In genomic region chr22:36171941-36172340, GRCh38 we compare ENCODE assay signal across 16 cellular contexts. TPM values are rescaled to one million over a fixed set of nuclear protein-coding genes. Genes with fewer than 3 reads are reported as not detected.
DNase-seq lines count a peak whose midpoint lies in the region; ATAC-seq and TF ChIP-seq lines count a peak whose summit lies in the region.
"Had no signal": no experiment of that assay in that cellular context is flagged by ENCODE, and none has a peak within 500 bp of the region (broad histone marks: within the 10 kb centered on the region; RNA-seq: fewer than 3 reads in every experiment).

No MANE protein-coding gene starts in this region.

- no peaks in the 10 kb centered on the region for H3K9me3 ChIP-seq in right atrium auricular region
- peaks cover 42% of the 10 kb centered on the region for H3K9me3 ChIP-seq in endodermal cell (ENCODE audit: control insufficient read depth, low read length)
- H3K9me3 ChIP-seq in breast epithelium: no peaks in the 10 kb centered on the region

- no peak for ATAC-seq in GM21717 (IDR thresholded peaks at IDR 0.05; ENCODE audit: unreplicated experiment)
- ATAC-seq in HG03196 (IDR thresholded peaks at IDR 0.05; ENCODE audit: unreplicated experiment): no peak

- H3K4me3 ChIP-seq in right atrium auricular region: no peak overlapping the region
- peak overlapping the region; percentile 48 for H3K4me3 ChIP-seq in endodermal cell (ENCODE audit: low read length)
- no peak overlapping the region for H3K4me3 ChIP-seq in breast epithelium

- H3K4me1 ChIP-seq in right atrium auricular region (no peaks in the 10 kb centered on the region), endodermal cell (ENCODE audit: control insufficient read depth, insufficient read depth, low read length) (peaks cover 3% of the 10 kb centered on the region), breast epithelium (no peaks in the 10 kb centered on the region)

- peaks cover 5% of the 10 kb centered on the region for H3K4me1 Mint-ChIP-seq in endodermal cell

- H3K36me3 Mint-ChIP-seq in endodermal cell (ENCODE audit: low read depth): peaks cover 6% of the 10 kb centered on the region

- intact Hi-C loops in cardiac septum (cut with DNase I): no loop called here
- intact Hi-C loops in breast epithelium (cut with DNase I; ENCODE audit: low total_unique reads): no loop called here

- H3K27me3 ChIP-seq in right atrium auricular region (no peaks in the 10 kb centered on the region), endodermal cell (ENCODE audit: control insufficient read depth, insufficient read depth, low read length, poor library complexity, severe bottlenecking) (no peaks in the 10 kb centered on the region), breast epithelium (no peaks in the 10 kb centered on the region)

- no peak overlapping the region for H3K9ac ChIP-seq in endodermal cell (ENCODE audit: extremely low read depth, low read length, poor library complexity, severe bottlenecking)
- H3K9ac ChIP-seq: KMS-11 had no signal

- H3K27ac ChIP-seq in right atrium auricular region (no peak overlapping the region), endodermal cell (ENCODE audit: low read depth, low read length) (no peak overlapping the region), breast epithelium (no peak overlapping the region)
- H3K27ac ChIP-seq: KMS-11 had no signal

- peaks cover 35% of the 10 kb centered on the region for H3K9me3 Mint-ChIP-seq in endodermal cell

- no peaks in the 10 kb centered on the region for H3K27me3 Mint-ChIP-seq in endodermal cell (ENCODE audit: insufficient read depth)
- H3K27me3 Mint-ChIP-seq: B cell; CD4-positive, alpha-beta T cell had no signal

- H3K36me3 ChIP-seq in right atrium auricular region (no peaks in the 10 kb centered on the region), endodermal cell (ENCODE audit: control insufficient read depth, insufficient read depth, low read length) (no peaks in the 10 kb centered on the region), breast epithelium (no peaks in the 10 kb centered on the region)

- DNase-seq in right atrium auricular region (ENCODE audit: low spot score) (peak; percentile 23), cardiac septum (ENCODE audit: low spot score) (no peak), NCI-H146 (lab: John Stamatoyannopoulos, UW) (peak; percentile 52), endodermal cell (peak; percentile 80), breast epithelium (ENCODE audit: low spot score in 2 of 2) (no peak)
- DNase-seq: 8988T; C1 segment of cervical spinal cord; Calu3; CD4-positive, alpha-beta T cell; DMS 273 treated with DMSO at 0.1 percent for 48 hours had no signal

- H3K4me3 Mint-ChIP-seq in endodermal cell: peak overlapping the region; percentile 6
- H3K4me3 Mint-ChIP-seq: B cell; CD4-positive, alpha-beta T cell had no signal

- TF ChIP-seq POLR2A in breast epithelium (IDR thresholded peaks at IDR 0.05): no peak

- TF ChIP-seq CTCF in right atrium auricular region (IDR thresholded peaks at IDR 0.05): no peak
- TF ChIP-seq CTCF in endodermal cell (conservative IDR thresholded peaks at IDR 0.05): no peak
- TF ChIP-seq CTCF in breast epithelium (IDR thresholded peaks at IDR 0.05): no peak

- 13 to 20% methylated on average over 2 of the region's 3 CpGs for WGBS in endodermal cell (ENCODE audit: insufficient coverage in 1 of 2, insufficient read length in 1 of 2), 2 experiments

- no peak overlapping the region for H3K27ac Mint-ChIP-seq in endodermal cell
- H3K27ac Mint-ChIP-seq: B cell; CD4-positive, alpha-beta T cell had no signal

RNA-seq across cellular contexts. Expression of gene APOL3, which starts 11.4 kb away (rescaled TPM):
- 10 to 100 TPM; 13.8 to 29.5 TPM for total RNA-seq in right atrium auricular region
- 22.5 TPM for total RNA-seq in cardiac septum
- 1 to 10 TPM in 1 of 2 donors, under 1 TPM in 1; 0.46 to 1.1 TPM for total RNA-seq in endodermal cell
- 0.36 TPM for polyA plus RNA-seq in endodermal cell (2013, experiment 1 of 2)
- polyA plus RNA-seq in endodermal cell (2013, experiment 2 of 2): 0.46 TPM
- total RNA-seq in breast epithelium: 100 to 1,000 TPM in 2 of 3 donors, 10 to 100 TPM in 1; 46.5 to 130 (median 101) TPM

RNA-seq across cellular contexts. Expression of gene APOL4, which starts 29.7 kb away (rescaled TPM):
- total RNA-seq in right atrium auricular region: 1 to 10 TPM in 1 of 2 donors, under 1 TPM in 1; 0.24 to 2.1 TPM
- 6.1 TPM for total RNA-seq in cardiac septum
- not detected for total RNA-seq in endodermal cell
- polyA plus RNA-seq in endodermal cell (2013, experiment 1 of 2): 0.07 TPM
- 0.17 TPM for polyA plus RNA-seq in endodermal cell (2013, experiment 2 of 2)
- total RNA-seq in breast epithelium: 10 to 100 TPM in 2 of 3 donors, 1 to 10 TPM in 1; 4.9 to 41.3 (median 15.0) TPM
- total RNA-seq: B cell; CD4-positive, alpha-beta T cell; Daoy; HT1080 had no signal

Comparison
In these comparisons a context has a peak if more than half of its experiments do, and no peak if none do; other contexts are left out.
1. DNase-seq: peak in right atrium auricular region (single experiment), NCI-H146 (single experiment) and endodermal cell (single experiment); none in cardiac septum (single experiment) and breast epithelium (0 of 2).
2. RNA of gene APOL3, which starts 11.4 kb away (total RNA-seq): 46.5 to 130 TPM in breast epithelium, 13.8 to 29.5 TPM in right atrium auricular region and 22.5 TPM in cardiac septum (single experiment); 0.46 to 1.1 TPM in endodermal cell; every median in the first group is over 4 times any median in the second.